ENCODE assay signal across 1 cellular context in the genomic region with DNA sequence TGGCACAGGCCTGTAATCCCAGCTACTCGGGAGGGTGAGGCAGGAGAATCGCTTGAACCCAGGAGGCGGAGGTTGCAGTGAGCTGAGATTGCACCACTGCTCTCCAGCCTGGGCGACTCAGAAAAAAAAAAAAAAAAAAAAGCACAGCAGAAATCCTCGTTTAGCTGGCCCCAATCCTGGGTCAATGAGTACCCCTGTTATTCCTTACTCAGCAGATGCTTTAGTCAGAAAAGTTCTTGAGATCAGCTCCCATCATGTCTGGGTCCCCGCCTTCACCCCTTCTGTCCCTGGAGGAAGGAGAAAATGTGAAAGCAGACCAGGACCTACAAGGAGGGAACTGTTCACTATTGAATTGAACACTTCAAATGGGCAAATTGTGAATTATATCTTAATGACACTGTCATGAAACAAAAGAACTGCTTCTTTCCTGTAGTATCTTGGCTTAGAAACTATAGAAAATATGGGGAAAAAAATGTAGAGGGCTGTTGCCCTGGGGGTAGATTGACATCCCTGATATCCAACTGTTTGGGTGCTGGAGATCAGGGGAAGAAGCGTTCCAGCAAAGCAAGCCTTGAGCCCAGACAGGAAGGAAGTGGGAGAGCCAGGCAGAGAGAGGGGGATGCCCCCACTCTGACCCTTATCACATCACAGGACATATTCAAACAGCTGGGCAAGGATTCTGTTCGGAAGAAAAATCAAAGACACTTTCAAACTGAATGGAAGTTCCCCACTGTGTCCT.
TF ChIP-seq lines count a peak whose summit lies in the region.

No MANE protein-coding gene starts in this region.

TF ChIP-seq in GM12878, 131 proteins besides CTCF, POLR2A, EP300 and RAD21 (continued from another document):
- TF ChIP-seq, protein P1, sequence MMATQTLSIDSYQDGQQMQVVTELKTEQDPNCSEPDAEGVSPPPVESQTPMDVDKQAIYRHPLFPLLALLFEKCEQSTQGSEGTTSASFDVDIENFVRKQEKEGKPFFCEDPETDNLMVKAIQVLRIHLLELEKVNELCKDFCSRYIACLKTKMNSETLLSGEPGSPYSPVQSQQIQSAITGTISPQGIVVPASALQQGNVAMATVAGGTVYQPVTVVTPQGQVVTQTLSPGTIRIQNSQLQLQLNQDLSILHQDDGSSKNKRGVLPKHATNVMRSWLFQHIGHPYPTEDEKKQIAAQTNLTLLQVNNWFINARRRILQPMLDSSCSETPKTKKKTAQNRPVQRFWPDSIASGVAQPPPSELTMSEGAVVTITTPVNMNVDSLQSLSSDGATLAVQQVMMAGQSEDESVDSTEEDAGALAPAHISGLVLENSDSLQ (IDR thresholded peaks at IDR 0.05), result 0 out of 2 replicates have a peak, but pooled peaks have one; percentile 18
